Comparison of ENCODE assay signal across 8 cellular contexts in genomic region chr10:14330390-14331071, GRCh38. TPM values are rescaled to one million over a fixed set of nuclear protein-coding genes. Genes with fewer than 3 reads are reported as not detected.
DNase-seq lines count a peak whose midpoint lies in the region; ATAC-seq and TF ChIP-seq lines count a peak whose summit lies in the region.

Gene FRMD4A, minus strand, starts transcription at chr10:14330924.

- DNase-seq in SK-N-DZ (ENCODE audit: low spot score): peak; percentile 17
- peak in 35 of 42 donors; percentile 7 to 79 (median 39) for DNase-seq in head of caudate nucleus
- DNase-seq in nephron progenitor cell: peak; percentile 16
- DNase-seq in upper lobe of right lung: no peak
- DNase-seq in central memory CD4-positive, alpha-beta T cell: no peak
- no peak for DNase-seq in GM20000 (ENCODE audit: low spot score)
- no peak for DNase-seq in HCEC 1CT
- DNase-seq in NCI-H524 (lab: John Stamatoyannopoulos, UW): no peak

- no peaks in the 10 kb centered on the region for H3K9me3 ChIP-seq in upper lobe of right lung

- H3K36me3 ChIP-seq in upper lobe of right lung: no peaks in the 10 kb centered on the region

- no peaks in the 10 kb centered on the region for H3K36me3 Mint-ChIP-seq in nephron progenitor cell (ENCODE audit: low read depth)

- no peak for ATAC-seq in upper lobe of right lung

- no peak for TF ChIP-seq CTCF in nephron progenitor cell (IDR thresholded peaks at IDR 0.05)
- no peak for TF ChIP-seq CTCF in upper lobe of right lung (IDR thresholded peaks at IDR 0.05)
- no peak for TF ChIP-seq CTCF in GM20000 (IDR thresholded peaks at IDR 0.05; ENCODE audit: extremely low read depth, missing control alignments)

- H3K4me3 Mint-ChIP-seq in nephron progenitor cell: peak within 1 kb of the TSS; percentile 73

- H3K9me3 Mint-ChIP-seq in nephron progenitor cell: no peaks in the 10 kb centered on the region

- H3K27me3 ChIP-seq in upper lobe of right lung: peaks cover 27% of the 10 kb centered on the region

- H3K4me3 ChIP-seq in upper lobe of right lung: no peak within 1 kb of the TSS

- peaks cover 41% of the 10 kb centered on the region for H3K27me3 Mint-ChIP-seq in nephron progenitor cell (ENCODE audit: low read depth, poor library complexity)

- H3K4me1 ChIP-seq in upper lobe of right lung: no peaks in the 10 kb centered on the region

- H3K27ac ChIP-seq in upper lobe of right lung: no peak within 1 kb of the TSS

- H3K4me1 Mint-ChIP-seq in nephron progenitor cell: peaks cover 52% of the 10 kb centered on the region

- no peak within 1 kb of the TSS for H3K27ac Mint-ChIP-seq in nephron progenitor cell

- intact Hi-C loops in head of caudate nucleus (cut with DNase I): no loop called here
- intact Hi-C loops in upper lobe of right lung (cut with DNase I): no loop called here

RNA-seq across cellular contexts. Expression of gene FRMD4A, which starts in this region (rescaled TPM):
- polyA plus RNA-seq in SK-N-DZ (2014; cell fraction: cytosol; rRNA removed): 10.1 and 17.7 TPM in 2 replicates
- 7.7 and 8.5 TPM in 2 replicates for polyA plus RNA-seq in SK-N-DZ (2014; cell fraction: nucleus; rRNA removed)
- total RNA-seq in upper lobe of right lung: 38.3 TPM

Comparison
In these comparisons a context has a peak if more than half of its experiments do, and no peak if none do; other contexts are left out.
1. DNase-seq: peak in SK-N-DZ (single experiment), head of caudate nucleus (35 of 42) and nephron progenitor cell (single experiment); none in upper lobe of right lung (single experiment), central memory CD4-positive, alpha-beta T cell (single experiment), GM20000 (single experiment), HCEC 1CT (single experiment) and NCI-H524 (0 of 2).